2 cellular contexts compared by ENCODE assay signal in the genomic region with DNA sequence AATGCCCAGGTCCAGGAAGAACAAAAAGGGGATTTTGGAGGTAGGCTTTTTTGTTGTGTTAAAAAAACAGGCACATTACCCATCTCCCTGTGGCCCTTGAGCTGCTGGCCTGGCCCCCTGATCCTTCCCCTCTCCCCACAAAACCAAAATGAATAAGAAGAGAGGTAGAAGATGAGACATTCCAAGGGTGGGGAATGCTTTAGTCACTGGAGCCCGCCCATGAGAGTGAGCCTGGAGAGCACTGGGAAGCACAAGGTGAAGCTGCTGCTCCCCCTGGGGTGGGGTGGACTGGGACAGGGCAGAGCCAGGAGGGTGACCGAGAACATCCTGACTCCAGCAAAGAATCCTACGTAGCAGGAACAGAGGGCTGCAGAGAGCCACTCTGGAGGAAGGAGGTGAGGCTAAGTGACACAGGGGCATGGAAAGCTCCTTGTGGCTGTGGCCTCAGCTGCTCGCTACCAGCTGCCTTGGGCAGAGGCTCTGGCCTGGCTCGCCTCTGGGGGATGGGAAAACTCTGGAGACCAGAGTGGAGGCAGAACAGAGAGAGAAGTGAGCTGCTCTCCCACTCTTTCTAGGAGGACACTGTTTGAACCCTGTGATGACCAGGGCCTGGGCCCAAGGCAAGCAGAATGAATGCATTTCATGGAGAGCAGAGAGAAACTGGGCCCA.
TF ChIP-seq lines count a peak whose summit lies in the region.

No MANE protein-coding gene starts in this region.

TF ChIP-seq in IMR-90, 13 proteins besides CTCF, POLR2A, EP300 and RAD21:
- TF ChIP-seq CEBPB (IDR thresholded peaks at IDR 0.05; ENCODE audit: low read depth, low read length) = no peak
- TF ChIP-seq, protein P1, sequence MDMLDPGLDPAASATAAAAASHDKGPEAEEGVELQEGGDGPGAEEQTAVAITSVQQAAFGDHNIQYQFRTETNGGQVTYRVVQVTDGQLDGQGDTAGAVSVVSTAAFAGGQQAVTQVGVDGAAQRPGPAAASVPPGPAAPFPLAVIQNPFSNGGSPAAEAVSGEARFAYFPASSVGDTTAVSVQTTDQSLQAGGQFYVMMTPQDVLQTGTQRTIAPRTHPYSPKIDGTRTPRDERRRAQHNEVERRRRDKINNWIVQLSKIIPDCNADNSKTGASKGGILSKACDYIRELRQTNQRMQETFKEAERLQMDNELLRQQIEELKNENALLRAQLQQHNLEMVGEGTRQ (IDR thresholded peaks at IDR 0.05; ENCODE audit: low read depth, low read length) = no peak

TF ChIP-seq in H1, 55 proteins besides CTCF, POLR2A, EP300 and RAD21:
- peak; percentile 57; the same call in 1 of the 2 replicates for TF ChIP-seq TEAD4 (IDR thresholded peaks at IDR 0.05; ENCODE audit: low read depth, low read length)
- TF ChIP-seq SIX5 (IDR thresholded peaks at IDR 0.05; ENCODE audit: low read depth, low read length) = no peak
